In the genomic region with DNA sequence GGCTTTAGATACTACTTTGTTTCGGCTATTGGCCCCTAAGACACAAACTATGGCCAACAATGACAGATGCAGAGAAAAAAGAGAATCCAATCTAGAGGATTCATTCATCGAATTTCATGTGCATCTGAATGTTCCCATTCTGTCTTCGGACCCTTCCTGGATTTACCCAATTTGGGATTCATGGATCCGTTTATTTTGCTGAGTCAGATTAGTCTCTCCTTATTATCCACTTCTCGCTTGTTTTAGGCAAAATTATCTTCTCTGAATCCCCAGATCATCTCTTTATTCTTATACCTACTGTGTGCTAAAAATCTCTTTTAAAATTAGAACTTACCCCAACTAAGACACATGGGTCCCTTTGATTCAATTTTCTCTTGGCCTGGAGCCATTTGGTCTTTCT, we compare ENCODE assay signal across 1 cellular context.
TF ChIP-seq lines count a peak whose summit lies in the region.

No MANE protein-coding gene starts in this region.

TF ChIP-seq in K562, 482 proteins besides CTCF, POLR2A, EP300 and RAD21 (continued from another document):
- no peak for TF ChIP-seq AFF1 (IDR thresholded peaks at IDR 0.05; ENCODE audit: low read depth in 1 of 2, partially characterized antibody in 2 of 2)
- no peak for TF ChIP-seq NFIC (IDR thresholded peaks at IDR 0.05)
